Comparison of ENCODE assay signal across 9 cellular contexts in genomic region chr22:32644252-32645100, GRCh38.
DNase-seq lines count a peak whose midpoint lies in the region; FAIRE-seq and TF ChIP-seq lines count a peak whose summit lies in the region.
"Had no signal": no experiment of that assay in that cellular context is flagged by ENCODE, and none has a peak within 500 bp of the region (broad histone marks: within the 10 kb centered on the region; RNA-seq: fewer than 3 reads in every experiment).

No MANE protein-coding gene starts in this region.

- H3K4me3 ChIP-seq in kidney (ENCODE audit: low read length in 2 of 2) = no peak overlapping the region

- H3K4me1 ChIP-seq in kidney (ENCODE audit: control insufficient read depth in 1 of 2, insufficient read depth in 1 of 2, low read depth in 1 of 2, low read length in 2 of 2) = peaks cover 8% of the 10 kb centered on the region in 2 donors

- H3K27ac ChIP-seq in kidney (ENCODE audit: low read depth in 2 of 2, low read length in 2 of 2) = peak overlapping the region; percentile 82 to 94
- H3K27ac ChIP-seq: neutrophil had no signal

- no peaks in the 10 kb centered on the region for H3K36me3 Mint-ChIP-seq in activated naive CD8-positive, alpha-beta T cell

- H3K9me3 Mint-ChIP-seq in activated naive CD8-positive, alpha-beta T cell (ENCODE audit: low read depth) = no peaks in the 10 kb centered on the region

- no peaks in the 10 kb centered on the region for H3K27me3 Mint-ChIP-seq in activated naive CD8-positive, alpha-beta T cell

- H3K27ac Mint-ChIP-seq in activated naive CD8-positive, alpha-beta T cell = peak overlapping the region; percentile 92

- no peak for FAIRE-seq in kidney (lab: Jason Lieb, UNC)

- peak overlapping the region; percentile 48 to 56 for H3K9ac ChIP-seq in kidney (ENCODE audit: low read length in 2 of 2)

- H3K4me3 Mint-ChIP-seq in activated naive CD8-positive, alpha-beta T cell = peak overlapping the region; percentile 69

- intact Hi-C loops in kidney (cut with DNase I) = no loop called here

- no peaks in the 10 kb centered on the region for H3K9me3 ChIP-seq in kidney (ENCODE audit: control insufficient read depth in 1 of 2, low read length in 2 of 2)
- H3K9me3 ChIP-seq: neutrophil had no signal

- H3K36me3 ChIP-seq in kidney (ENCODE audit: control insufficient read depth in 1 of 2, insufficient read depth in 2 of 2, low read length in 2 of 2) = no peaks in the 10 kb centered on the region
- H3K36me3 ChIP-seq: neutrophil had no signal

- TF ChIP-seq CTCF in kidney (IDR thresholded peaks at IDR 0.05; ENCODE audit: borderline replicate concordance, extremely low read depth, insufficient read depth) = no peak

- H3K4me1 Mint-ChIP-seq in activated naive CD8-positive, alpha-beta T cell (ENCODE audit: low read depth) = peaks cover 22% of the 10 kb centered on the region

- DNase-seq in NCI-H526 (lab: John Stamatoyannopoulos, UW) = peak; percentile 15 to 19
- no peak for DNase-seq in NCI-H526 treated with DMSO at 0.1 percent for 48 hours (lab: John Stamatoyannopoulos, UW)
- peak; percentile 90 for DNase-seq in kidney
- peak; percentile 21 for DNase-seq in stimulated activated CD4-positive, alpha-beta T cell treated with anti-CD3 and anti-CD28 coated beads, Interleukin-4, amount 100 ng/mL, for 24 hours
- DNase-seq in epidermal melanocyte (ENCODE audit: insufficient read length, low spot score) = no peak
- no peak for DNase-seq in AG08395 (ENCODE audit: low spot score)
- DNase-seq in OCI-M2 (lab: John Stamatoyannopoulos, UW; ENCODE audit: unreplicated experiment) = no peak

Comparison
In these comparisons a context has a peak if more than half of its experiments do, and no peak if none do; other contexts are left out.
1. DNase-seq: peak in NCI-H526 (2 of 2), kidney (single experiment) and stimulated activated CD4-positive, alpha-beta T cell treated with anti-CD3 and anti-CD28 coated beads, Interleukin-4, amount 100 ng/mL, for 24 hours (single experiment); none in NCI-H526 treated with DMSO at 0.1 percent for 48 hours (single experiment), epidermal melanocyte (single experiment), AG08395 (single experiment) and OCI-M2 (single experiment).